Comparison of ENCODE assay signal across 32 cellular contexts in the genomic region with DNA sequence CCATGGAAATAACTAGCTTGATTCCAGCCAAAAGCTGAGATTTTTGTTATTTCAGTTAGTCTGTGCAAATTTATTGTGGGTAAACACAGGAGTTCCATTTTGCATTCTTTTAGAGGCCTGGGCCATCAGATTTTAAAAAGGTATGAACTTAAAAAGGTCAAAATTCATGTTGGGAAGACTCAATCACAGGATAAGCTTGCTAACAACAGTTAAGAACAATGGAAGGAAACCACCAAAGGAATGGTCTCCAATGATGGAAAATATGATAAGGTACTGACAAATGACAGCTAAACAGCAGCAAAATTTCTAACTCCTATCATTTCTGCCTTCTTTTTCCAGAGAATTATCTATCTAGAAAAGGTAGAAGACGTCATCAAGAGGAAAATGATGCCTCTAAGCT.
"Had no signal": no experiment of that assay in that cellular context is flagged by ENCODE, and none has a peak within 500 bp of the region (broad histone marks: within the 10 kb centered on the region; RNA-seq: fewer than 3 reads in every experiment).

No MANE protein-coding gene starts in this region.

- FAIRE-seq: astrocyte, bronchial epithelial cell, colon had no signal

- DNase-seq: activated B cell treated with CpG ODN at 0.5 μM for 24 hours; activated CD4-positive, alpha-beta T cell treated with anti-CD3 and anti-CD28 coated beads for 48 hours; activated CD4-positive, alpha-beta T cell treated with anti-CD3 and anti-CD28 coated beads, Interleukin-2, amount 50 U/mL, for 1 hour; activated CD4-positive, alpha-beta T cell treated with anti-CD3 and anti-CD28 coated beads, Interleukin-2, amount 50 U/mL, for 48 hours; activated CD8-positive, alpha-beta memory T cell treated with anti-CD3 and anti-CD28 coated beads for 24 hours; activated CD8-positive, alpha-beta T cell treated with anti-CD3 and anti-CD28 coated beads for 36 hours; activated effector memory CD4-positive, alpha-beta T cell treated with Interleukin-2 at 50 U/mL for 16 hours; activated gamma-delta T cell treated with Interleukin-2 at 50 U/mL for 16 hours; activated naive CD4-positive, alpha-beta T cell treated with anti-CD3 and anti-CD28 coated beads, Interleukin-2, amount 50 U/mL, for 16 hours; activated naive CD4-positive, alpha-beta T cell treated with Interleukin-2 at 50 U/mL for 16 hours; activated T-cell treated with anti-CD3 and anti-CD28 coated beads, Interleukin-2, amount 50 U/mL, for 4 hours; amniotic stem cell; anterior cingulate cortex; brain microvascular endothelial cell; cortex of kidney; dorsolateral prefrontal cortex; effector memory CD4-positive, alpha-beta T cell; endodermal cell; esophagus squamous epithelium; foreskin melanocyte; head of caudate nucleus; T-helper 1 cell; T-helper 17 cell; T1000; WERI-Rb-1 had no signal

- H3K27ac ChIP-seq: brain microvascular endothelial cell, dorsolateral prefrontal cortex, epithelial cell of prostate, esophagus squamous epithelium, gastroesophageal sphincter, WERI-Rb-1 had no signal

- ATAC-seq: activated CD4-positive, CD25-positive, alpha-beta regulatory T cell treated with anti-CD3 and anti-CD28 coated beads, Interleukin-2, amount 50 U/mL, for 24 hours; activated CD8-positive, alpha-beta T cell treated with anti-CD3 and anti-CD28 coated beads for 36 hours; activated T-cell treated with anti-CD3 and anti-CD28 coated beads, Interleukin-2, amount 50 U/mL, for 4 hours; activated T-helper 17 cell treated with anti-CD3 and anti-CD28 coated beads, Interleukin-2, amount 50 U/mL, for 72 hours; gastroesophageal sphincter; T-helper 17 cell had no signal

- H3K36me3 ChIP-seq: brain microvascular endothelial cell had no signal

- H3K9me3 ChIP-seq: esophagus squamous epithelium, gastroesophageal sphincter had no signal

- H3K27me3 ChIP-seq: brain microvascular endothelial cell, dorsolateral prefrontal cortex, esophagus squamous epithelium, gastroesophageal sphincter had no signal

- H3K4me3 ChIP-seq: dorsolateral prefrontal cortex, esophagus squamous epithelium, gastroesophageal sphincter had no signal
